Comparison of ENCODE assay signal across 8 cellular contexts in genomic region chr10:59908808-59909143, GRCh38. TPM values are rescaled to one million over a fixed set of nuclear protein-coding genes. Genes with fewer than 3 reads are reported as not detected.
A peak's percentile ranks its signal among the peaks of the same experiment; 100 is the strongest.
DNase-seq lines count a peak whose midpoint lies in the region; ATAC-seq and TF ChIP-seq lines count a peak whose summit lies in the region.
"Had no signal": no experiment of that assay in that cellular context is flagged by ENCODE, and none has a peak within 500 bp of the region (broad histone marks: within the 10 kb centered on the region; RNA-seq: fewer than 3 reads in every experiment).

No MANE protein-coding gene starts in this region.

- peaks cover 39% of the 10 kb centered on the region for H3K4me1 Mint-ChIP-seq in HFFc6 (ENCODE audit: low read depth)
- H3K4me1 Mint-ChIP-seq in activated CD8-positive, alpha-beta T cell treated with anti-CD3 and anti-CD28 coated beads, Interleukin-2, amount 10 ng/mL, durations not matched to agents 7 days and 5 days (ENCODE audit: low read depth), result peaks cover 40% of the 10 kb centered on the region
- H3K4me1 Mint-ChIP-seq in stimulated activated naive CD8-positive, alpha-beta T cell treated with anti-CD3 and anti-CD28 coated beads, Interleukin-15, amount 100 ng/mL, for 72 hours, result peaks cover 49% of the 10 kb centered on the region

- H3K36me3 ChIP-seq in iPS-18a (ENCODE audit: control insufficient read depth, low read depth, low read length), result no peaks in the 10 kb centered on the region

- H3K36me3 Mint-ChIP-seq in HFFc6 (ENCODE audit: low read depth), result no peaks in the 10 kb centered on the region; the same call in 1 of the 2 replicates
- H3K36me3 Mint-ChIP-seq in activated CD8-positive, alpha-beta T cell treated with anti-CD3 and anti-CD28 coated beads, Interleukin-2, amount 10 ng/mL, durations not matched to agents 7 days and 5 days (ENCODE audit: low read depth), result peaks cover 7% of the 10 kb centered on the region

- peak overlapping the region; percentile 97 for H3K4me3 Mint-ChIP-seq in HFFc6
- peak overlapping the region; percentile 89 for H3K4me3 Mint-ChIP-seq in activated CD8-positive, alpha-beta T cell treated with anti-CD3 and anti-CD28 coated beads, Interleukin-2, amount 10 ng/mL, durations not matched to agents 7 days and 5 days
- peak overlapping the region; percentile 88 to 95 for H3K4me3 Mint-ChIP-seq in stimulated activated naive CD8-positive, alpha-beta T cell treated with anti-CD3 and anti-CD28 coated beads, Interleukin-15, amount 100 ng/mL, for 72 hours

- POLR2A ChIA-PET in activated CD8-positive, alpha-beta T cell treated with anti-CD3 and anti-CD28 coated beads, Interleukin-2, amount 10 ng/mL, durations not matched to agents 7 days and 5 days (lab: Charles Lee), result interaction anchor here (0.6 to 4.5 kb wide), 4 partner anchors 30 to 129 kb away, joined by 3 to 38 read pairs (median 4); no protein-coding TSS in a partner anchor

- H3K27ac Mint-ChIP-seq in HFFc6, result peak overlapping the region; percentile 86
- peak overlapping the region; percentile 94 for H3K27ac Mint-ChIP-seq in activated CD8-positive, alpha-beta T cell treated with anti-CD3 and anti-CD28 coated beads, Interleukin-2, amount 10 ng/mL, durations not matched to agents 7 days and 5 days
- peak overlapping the region in 1 of 2 donors; percentile 48 for H3K27ac Mint-ChIP-seq in stimulated activated naive CD8-positive, alpha-beta T cell treated with anti-CD3 and anti-CD28 coated beads, Interleukin-15, amount 100 ng/mL, for 72 hours

- DNase-seq in HFFc6 (no peak), occipital lobe (lab: John Stamatoyannopoulos, UW) (no peak)
- no peak for DNase-seq in activated CD8-positive, alpha-beta T cell treated with anti-CD3 and anti-CD28 coated beads, Interleukin-2, amount 10 ng/mL, durations not matched to agents 7 days and 5 days
- DNase-seq in stimulated activated naive CD8-positive, alpha-beta T cell treated with anti-CD3 and anti-CD28 coated beads, Interleukin-15, amount 100 ng/mL, for 72 hours, result no peak
- DNase-seq: NCI-H2081 treated with DMSO at 0.1 percent for 48 hours had no signal

- TF ChIP-seq CTCF in HFFc6 (IDR thresholded peaks at IDR 0.05), result no peak

- peak overlapping the region; percentile 88 for H3K9ac ChIP-seq in iPS-18a (ENCODE audit: low read length)

- H3K9me3 ChIP-seq in iPS-18a (ENCODE audit: control insufficient read depth, low read depth, low read length), result no peaks in the 10 kb centered on the region

- CTCF ChIA-PET in activated CD8-positive, alpha-beta T cell treated with anti-CD3 and anti-CD28 coated beads, Interleukin-2, amount 10 ng/mL, durations not matched to agents 7 days and 5 days (lab: Charles Lee), result interaction anchor here (1.0 to 6.4 kb wide), 16 partner anchors 14 to 283 kb away, joined by 3 to 129 read pairs (median 4); no protein-coding TSS in a partner anchor

- H3K9me3 Mint-ChIP-seq in HFFc6, result peaks cover 3% of the 10 kb centered on the region
- H3K9me3 Mint-ChIP-seq in activated CD8-positive, alpha-beta T cell treated with anti-CD3 and anti-CD28 coated beads, Interleukin-2, amount 10 ng/mL, durations not matched to agents 7 days and 5 days (ENCODE audit: insufficient read depth), result peaks cover 8% of the 10 kb centered on the region
- H3K9me3 Mint-ChIP-seq in stimulated activated naive CD8-positive, alpha-beta T cell treated with anti-CD3 and anti-CD28 coated beads, Interleukin-15, amount 100 ng/mL, for 72 hours, result peaks cover 7 to 13% of the 10 kb centered on the region in 2 donors

- H3K27ac ChIP-seq in iPS-18a (ENCODE audit: low read length), result peak overlapping the region; percentile 54

- ATAC-seq in activated CD8-positive, alpha-beta T cell treated with anti-CD3 and anti-CD28 coated beads, Interleukin-2, amount 10 ng/mL, durations not matched to agents 7 days and 5 days, result no peak
- ATAC-seq in stimulated activated naive CD8-positive, alpha-beta T cell treated with anti-CD3 and anti-CD28 coated beads, Interleukin-15, amount 100 ng/mL, for 72 hours, result no peak
- ATAC-seq in HG03521 (IDR thresholded peaks at IDR 0.05; ENCODE audit: unreplicated experiment) (no peak), GM21381 (IDR thresholded peaks at IDR 0.05; ENCODE audit: unreplicated experiment) (no peak)

- peak overlapping the region; percentile 88 for H3K4me3 ChIP-seq in iPS-18a (ENCODE audit: low read length)

- no peaks in the 10 kb centered on the region for H3K27me3 ChIP-seq in iPS-18a (ENCODE audit: control insufficient read depth, insufficient read depth, low read length)

- H3K27me3 Mint-ChIP-seq in HFFc6 (ENCODE audit: insufficient read depth), result 0 out of 2 replicates have a peak, but pooled peaks cover 1% of the 10 kb centered on the region
- H3K27me3 Mint-ChIP-seq in activated CD8-positive, alpha-beta T cell treated with anti-CD3 and anti-CD28 coated beads, Interleukin-2, amount 10 ng/mL, durations not matched to agents 7 days and 5 days (ENCODE audit: low read depth), result no peaks in the 10 kb centered on the region
- H3K27me3 Mint-ChIP-seq in stimulated activated naive CD8-positive, alpha-beta T cell treated with anti-CD3 and anti-CD28 coated beads, Interleukin-15, amount 100 ng/mL, for 72 hours, result no peaks in the 10 kb centered on the region

- peaks cover 35% of the 10 kb centered on the region for H3K4me1 ChIP-seq in iPS-18a (ENCODE audit: control insufficient read depth, low read depth, low read length)

RNA-seq across cellular contexts. Expression of gene CCDC6, which starts 2.4 kb away (rescaled TPM):
- total RNA-seq in HFFc6 (2021; fragmentation: NEBNext Ultra II Directional; extraction: Animal tissue kit (Norgen Biotek cat#: 25700)), result 10 to 100 TPM; 33.0 to 43.0 (median 36.7) TPM
- 10 to 100 TPM; 18.3 to 19.4 TPM for total RNA-seq in activated CD8-positive, alpha-beta T cell treated with anti-CD3 and anti-CD28 coated beads, Interleukin-2, amount 10 ng/mL, durations not matched to agents 7 days and 5 days
- total RNA-seq in occipital lobe, result 32.3 TPM
